In the genomic region with DNA sequence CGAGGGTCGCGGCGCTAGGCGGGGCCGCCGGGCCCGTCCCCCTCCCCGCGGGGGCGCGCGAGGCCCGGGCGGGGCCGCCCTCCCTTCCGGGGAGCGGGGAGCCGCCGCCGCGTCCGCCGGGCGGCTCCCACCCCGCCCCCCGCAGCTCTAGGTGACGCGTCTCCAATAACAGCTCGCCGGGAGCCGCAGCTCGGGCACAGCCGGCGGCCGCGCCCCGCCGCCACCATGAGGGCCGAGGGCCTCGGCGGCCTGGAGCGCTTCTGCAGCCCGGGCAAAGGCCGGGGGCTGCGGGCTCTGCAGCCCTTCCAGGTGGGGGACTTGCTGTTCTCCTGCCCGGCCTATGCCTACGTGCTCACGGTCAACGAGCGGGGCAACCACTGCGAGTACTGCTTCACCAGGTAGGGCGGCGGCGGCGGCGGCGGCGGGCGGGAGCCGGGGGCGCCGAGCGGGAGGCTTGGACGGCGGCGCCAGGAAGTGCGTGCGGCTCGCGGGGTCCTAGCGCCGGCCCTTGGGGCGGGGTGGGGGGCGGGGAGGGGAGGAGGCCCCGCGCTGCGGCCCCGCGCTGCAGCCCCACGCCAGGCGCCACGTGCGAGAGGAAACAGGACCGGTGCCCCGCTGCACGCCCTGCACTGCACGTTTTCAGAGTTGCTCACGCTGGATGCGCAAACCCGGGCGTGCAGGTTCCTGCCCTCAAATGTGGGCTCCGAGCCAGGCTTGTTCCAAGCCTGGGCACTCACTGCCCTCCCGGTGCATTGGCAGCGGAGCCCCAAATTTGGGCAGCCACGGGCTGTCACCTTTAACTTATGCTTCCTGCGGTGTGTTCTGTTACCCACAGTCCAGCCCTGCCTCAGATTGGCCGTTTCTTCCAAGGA, we compare ENCODE assay signal across 8 cellular contexts. TPM values are rescaled to one million over a fixed set of nuclear protein-coding genes. Genes with fewer than 3 reads are reported as not detected.
DNase-seq lines count a peak whose midpoint lies in the region; ATAC-seq and TF ChIP-seq lines count a peak whose summit lies in the region.

A gene with protein sequence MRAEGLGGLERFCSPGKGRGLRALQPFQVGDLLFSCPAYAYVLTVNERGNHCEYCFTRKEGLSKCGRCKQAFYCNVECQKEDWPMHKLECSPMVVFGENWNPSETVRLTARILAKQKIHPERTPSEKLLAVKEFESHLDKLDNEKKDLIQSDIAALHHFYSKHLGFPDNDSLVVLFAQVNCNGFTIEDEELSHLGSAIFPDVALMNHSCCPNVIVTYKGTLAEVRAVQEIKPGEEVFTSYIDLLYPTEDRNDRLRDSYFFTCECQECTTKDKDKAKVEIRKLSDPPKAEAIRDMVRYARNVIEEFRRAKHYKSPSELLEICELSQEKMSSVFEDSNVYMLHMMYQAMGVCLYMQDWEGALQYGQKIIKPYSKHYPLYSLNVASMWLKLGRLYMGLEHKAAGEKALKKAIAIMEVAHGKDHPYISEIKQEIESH (plus strand): TSS at position 130 of the 872 bp plus-strand sequence. CDS start 96 bp downstream, at position 226.

- CTCF ChIA-PET in A673 (lab: Charles Lee) = no interaction called here

- peak within 1 kb of the TSS; percentile 89 for H3K4me3 ChIP-seq in A673 (ENCODE audit: low read depth, low read length, poor library complexity, severe bottlenecking)

- no peaks in the 10 kb centered on the region for H3K27me3 ChIP-seq in A673 (replicated peaks; ENCODE audit: insufficient read depth, low read depth, low read length, poor library complexity)

- intact Hi-C loops in A673 (cut with micrococcal nuclease; ENCODE audit: unreplicated experiment) = no loop called here

- peak; percentile 79 for ATAC-seq in GM18511 (IDR thresholded peaks at IDR 0.05; ENCODE audit: unreplicated experiment)
- peak; percentile 67 for ATAC-seq in HG02981 (IDR thresholded peaks at IDR 0.05; ENCODE audit: unreplicated experiment)

- H3K36me3 ChIP-seq in A673 (ENCODE audit: insufficient read depth, low read length, poor library complexity, severe bottlenecking) = no peaks in the 10 kb centered on the region

- H3K27ac ChIP-seq in A673 (ENCODE audit: low read depth, low read length, poor library complexity, severe bottlenecking) = peak within 1 kb of the TSS; percentile 85

- DNase-seq in A673 (ENCODE audit: low spot score) (peak; percentile 82), NCI-H2196 treated with DMSO at 0.1 percent for 48 hours (lab: John Stamatoyannopoulos, UW; ENCODE audit: unreplicated experiment) (peak; percentile 70), cerebellum (ENCODE audit: low spot score) (peak; percentile 77), kidney tubule cell (ENCODE audit: low spot score) (peak; percentile 83)
- DNase-seq in activated CD4-positive, CD25-positive, alpha-beta regulatory T cell treated with anti-CD3 and anti-CD28 coated beads, Interleukin-2, amount 50 U/mL, for 72 hours = peak; percentile 58
- peak; percentile 15 to 34 for DNase-seq in stimulated activated CD4-positive, alpha-beta T cell treated with anti-CD3 and anti-CD28 coated beads, Interleukin-1b, Interleukin-23, amount 100 ng/mL, for 1 hour (ENCODE audit: low read depth in 2 of 2)

- POLR2A ChIA-PET in A673 (lab: Charles Lee; ENCODE audit: low non-redundant PET) = no interaction called here

- H3K9me3 ChIP-seq in A673 (ENCODE audit: low read depth, low read length, poor library complexity, severe bottlenecking) = no peaks in the 10 kb centered on the region

- H3K4me1 ChIP-seq in A673 (ENCODE audit: insufficient read depth, low read length, poor library complexity, severe bottlenecking) = peaks cover 18% of the 10 kb centered on the region

- BruUV-seq in A673 (replicated peaks; lab: Mats Ljungman, UMichigan) = no TSS peak

- no peak for TF ChIP-seq CTCF in A673 (conservative IDR thresholded peaks at IDR 0.05; ENCODE audit: low read depth, low read length)

RNA-seq across cellular contexts. Expression of the gene that starts here (rescaled TPM):
- total RNA-seq in A673 (2021) (24.2 and 25.8 TPM in 2 replicates), cerebellum (20.3 TPM)

Comparison
In these comparisons a context has a peak if more than half of its experiments do, and no peak if none do; other contexts are left out.
1. Peak in every context shown above with its lines: DNase-seq, ATAC-seq, H3K4me3 ChIP-seq and H3K27ac ChIP-seq.
2. DNase-seq: peak in every context shown above with its lines; median percentile 83 in kidney tubule cell; 82 in A673; 77 in cerebellum; 70 in NCI-H2196 treated with DMSO at 0.1 percent for 48 hours; 58 in activated CD4-positive, CD25-positive, alpha-beta regulatory T cell treated with anti-CD3 and anti-CD28 coated beads, Interleukin-2, amount 50 U/mL, for 72 hours; 24 in stimulated activated CD4-positive, alpha-beta T cell treated with anti-CD3 and anti-CD28 coated beads, Interleukin-1b, Interleukin-23, amount 100 ng/mL, for 1 hour.